ENCODE assay signal across 13 cellular contexts in the genomic region with DNA sequence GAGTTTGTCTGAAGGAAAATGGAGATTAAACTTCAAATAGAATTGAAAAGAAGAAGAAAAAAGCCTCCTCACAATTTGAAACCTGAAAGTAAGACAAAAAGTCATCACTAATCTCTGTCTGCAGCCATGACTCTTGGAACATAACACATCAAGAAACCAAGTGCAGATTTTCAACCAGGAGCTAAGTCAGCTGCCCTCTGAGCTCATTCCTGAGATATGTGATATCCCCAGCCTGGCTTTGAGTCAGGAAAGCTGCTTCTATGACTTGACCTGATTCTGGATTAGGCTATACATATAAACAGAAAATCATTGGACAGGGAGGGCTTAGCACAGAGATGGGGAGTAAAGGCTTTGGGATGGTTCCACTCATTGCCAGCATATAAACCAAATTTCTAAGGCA.
DNase-seq lines count a peak whose midpoint lies in the region; ATAC-seq and TF ChIP-seq lines count a peak whose summit lies in the region.
"Had no signal": no experiment of that assay in that cellular context is flagged by ENCODE, and none has a peak within 500 bp of the region (broad histone marks: within the 10 kb centered on the region; RNA-seq: fewer than 3 reads in every experiment).

No MANE protein-coding gene starts in this region.

- peak overlapping the region; percentile 33; the same call in 1 of the 2 replicates for H3K27ac ChIP-seq in SJSA1
- H3K27ac ChIP-seq: tibial nerve had no signal

- H3K4me3 Mint-ChIP-seq in activated naive CD8-positive, alpha-beta T cell treated with anti-CD3 and anti-CD28 coated beads for 36 hours: no peak overlapping the region
- H3K4me3 Mint-ChIP-seq: central memory CD8-positive, alpha-beta T cell had no signal

- TF ChIP-seq CTCF in fibroblast of mammary gland (conservative IDR thresholded peaks at IDR 0.05; ENCODE audit: control insufficient read depth, insufficient read depth, low read depth, low read length): no peak

- H3K27me3 Mint-ChIP-seq in activated naive CD8-positive, alpha-beta T cell treated with anti-CD3 and anti-CD28 coated beads for 36 hours: no peaks in the 10 kb centered on the region
- H3K27me3 Mint-ChIP-seq: central memory CD8-positive, alpha-beta T cell had no signal

- no peaks in the 10 kb centered on the region for H3K36me3 ChIP-seq in SJSA1
- H3K36me3 ChIP-seq: tibial nerve had no signal

- no peak overlapping the region for H3K27ac Mint-ChIP-seq in activated naive CD8-positive, alpha-beta T cell treated with anti-CD3 and anti-CD28 coated beads for 36 hours

- H3K4me1 Mint-ChIP-seq in activated naive CD8-positive, alpha-beta T cell treated with anti-CD3 and anti-CD28 coated beads for 36 hours: no peaks in the 10 kb centered on the region
- H3K4me1 Mint-ChIP-seq: central memory CD8-positive, alpha-beta T cell had no signal

- peaks cover 38% of the 10 kb centered on the region for H3K4me1 ChIP-seq in SJSA1 (replicated peaks)
- H3K4me1 ChIP-seq: tibial nerve had no signal

- H3K9me3 Mint-ChIP-seq in activated naive CD8-positive, alpha-beta T cell treated with anti-CD3 and anti-CD28 coated beads for 36 hours: peaks cover 6% of the 10 kb centered on the region

- DNase-seq in GM04504 (ENCODE audit: low read depth) (peak; percentile 71), SJSA1 (ENCODE audit: low read depth in 1 of 2, low spot score in 2 of 2) (peak; percentile 51 to 53), fibroblast of mammary gland (ENCODE audit: low read depth) (peak; percentile 91), skeletal muscle cell (ENCODE audit: low read depth) (peak; percentile 78), T-helper 2 cell (no peak)
- DNase-seq in activated naive CD8-positive, alpha-beta T cell treated with anti-CD3 and anti-CD28 coated beads for 36 hours: no peak
- DNase-seq: DMS153, head of caudate nucleus, right cardiac atrium had no signal

- no peaks in the 10 kb centered on the region for H3K9me3 ChIP-seq in SJSA1 (replicated peaks)
- H3K9me3 ChIP-seq: tibial nerve had no signal

- H3K36me3 Mint-ChIP-seq in activated naive CD8-positive, alpha-beta T cell treated with anti-CD3 and anti-CD28 coated beads for 36 hours: no peaks in the 10 kb centered on the region

- ATAC-seq in GM18861 (IDR thresholded peaks at IDR 0.05; ENCODE audit: unreplicated experiment) (no peak), HG03045 (IDR thresholded peaks at IDR 0.05; ENCODE audit: unreplicated experiment) (no peak)
- ATAC-seq: right cardiac atrium had no signal

- no peaks in the 10 kb centered on the region for H3K27me3 ChIP-seq in SJSA1 (replicated peaks)
- H3K27me3 ChIP-seq: tibial nerve had no signal

- no peak overlapping the region for H3K4me3 ChIP-seq in SJSA1
- H3K4me3 ChIP-seq in fibroblast of mammary gland (ENCODE audit: control insufficient read depth, low read depth, low read length): no peak overlapping the region
- no peak overlapping the region for H3K4me3 ChIP-seq in skeletal muscle cell (ENCODE audit: low read depth, low read length)
- H3K4me3 ChIP-seq: tibial nerve had no signal

Comparison
In these comparisons a context has a peak if more than half of its experiments do, and no peak if none do; other contexts are left out.
1. DNase-seq: peak in GM04504 (single experiment), SJSA1 (2 of 2), fibroblast of mammary gland (single experiment) and skeletal muscle cell (single experiment); none in T-helper 2 cell (0 of 5) and activated naive CD8-positive, alpha-beta T cell treated with anti-CD3 and anti-CD28 coated beads for 36 hours (single experiment).